In genomic region chr13:99859178-99860177, GRCh38 we compare ENCODE assay signal across 9 cellular contexts.
DNase-seq lines count a peak whose midpoint lies in the region; ATAC-seq, FAIRE-seq and TF ChIP-seq lines count a peak whose summit lies in the region.
"Had no signal": no experiment of that assay in that cellular context is flagged by ENCODE, and none has a peak within 500 bp of the region (broad histone marks: within the 10 kb centered on the region; RNA-seq: fewer than 3 reads in every experiment).

No MANE protein-coding gene starts in this region.

- in situ Hi-C loops in K562 (cut with MboI): no loop called here

- no peak for FAIRE-seq in K562 (lab: Jason Lieb, UNC)

- H4K20me1 ChIP-seq in K562 (replicated peaks; ENCODE audit: control insufficient read depth, insufficient read depth, low read length): no peaks in the 10 kb centered on the region

- no peaks in the 10 kb centered on the region for H3K9me3 ChIP-seq in K562 (replicated peaks; ENCODE audit: control insufficient read depth, insufficient read depth, low read depth, low read length)

- 6% methylated on average over 18 of the region's 18 CpGs for WGBS in K562 (ENCODE audit: insufficient coverage, low coverage, missing lambda C conversion rate)

- POLR2A ChIA-PET in K562 (lab: Yijun Ruan, JAX): no interaction called here

- no peaks in the 10 kb centered on the region for H3K36me3 ChIP-seq in K562 (ENCODE audit: control insufficient read depth, insufficient read depth, low read length)

- no peak for TF ChIP-seq CTCF in K562 (IDR thresholded peaks at IDR 0.05 in 2 of 3, conservative IDR thresholded peaks at IDR 0.05 in 1 of 3; ENCODE audit: insufficient read depth in 2 of 3, low read depth in 1 of 3, low read length in 3 of 3)

- CTCF ChIA-PET in K562 (lab: Yijun Ruan, JAX; ENCODE audit: low intra/inter-chr PET ratio): no interaction called here

- no peak for TF ChIP-seq RAD21 in K562 (CRISPR knock-in tag; conservative IDR thresholded peaks at IDR 0.05 in 1 of 2, IDR thresholded peaks at IDR 0.05 in 1 of 2)

- BruUV-seq in K562 (replicated peaks; lab: Mats Ljungman, UMichigan): no TSS peak

- peaks cover 5 to 19% of the 10 kb centered on the region in 2 experiments; a peak in 3 of 5 replicates for H3K27me3 ChIP-seq in K562 (ENCODE audit: control insufficient read depth in 2 of 2, insufficient read depth in 2 of 2, low read length in 2 of 2)

- no peak for TF ChIP-seq POLR2A in K562 (conservative IDR thresholded peaks at IDR 0.05)

- no peak overlapping the region for H2AFZ ChIP-seq in K562 (ENCODE audit: low read depth, low read length)

- H3K9me1 ChIP-seq in K562 (ENCODE audit: control insufficient read depth, insufficient read depth, low read length): no peaks in the 10 kb centered on the region

- ATAC-seq in HG03469 (IDR thresholded peaks at IDR 0.05; ENCODE audit: unreplicated experiment) (peak; percentile 94), K562 (no peak), HG02973 (IDR thresholded peaks at IDR 0.05; ENCODE audit: unreplicated experiment) (no peak)
- ATAC-seq in stimulated activated naive CD8-positive, alpha-beta T cell treated with anti-CD3 and anti-CD28 coated beads, Interleukin-15, Interleukin-2, amounts not matched to agents 100 U/mL and 50 U/mL, for 24 hours: peak; percentile 93

- no peak overlapping the region for H3K27ac ChIP-seq in K562 (ENCODE audit: extremely low read depth, low read depth, low read length)

- no peak for TF ChIP-seq EP300 in K562 (IDR thresholded peaks at IDR 0.05; ENCODE audit: low read length)

- no peak overlapping the region for H3K4me2 ChIP-seq in K562 (ENCODE audit: insufficient read depth, low read length)

- intact Hi-C loops in K562 (cut with micrococcal nuclease): no loop called here

- H3K9ac ChIP-seq in K562 (ENCODE audit: insufficient read depth in 1 of 2, low read depth in 2 of 2, low read length in 2 of 2): no peak overlapping the region

- no peak overlapping the region for H3K4me3 ChIP-seq in K562

- DNase-seq in activated CD4-positive, alpha-beta T cell treated with anti-CD3 and anti-CD28 coated beads for 24 hours (ENCODE audit: low read depth in 2 of 2): peak; percentile 33 to 62
- no peak for DNase-seq in activated CD4-positive, alpha-beta T cell treated with anti-CD3 and anti-CD28 coated beads, Interleukin-2, amount 50 U/mL, for 1 hour
- DNase-seq in K562 (ENCODE audit: extremely low read depth in 1 of 4, low spot score in 3 of 4) (no peak), NCI-H1436 treated with DMSO at 0.1 percent for 48 hours (lab: John Stamatoyannopoulos, UW) (no peak), LoVo (ENCODE audit: low spot score) (no peak)
- peak; percentile 81 for DNase-seq in stimulated activated naive CD8-positive, alpha-beta T cell treated with anti-CD3 and anti-CD28 coated beads, Interleukin-15, Interleukin-2, amounts not matched to agents 100 U/mL and 50 U/mL, for 24 hours
- DNase-seq: amniotic stem cell had no signal

- no peaks in the 10 kb centered on the region for H3K4me1 ChIP-seq in K562 (replicated peaks in 1 of 2; ENCODE audit: control insufficient read depth in 2 of 2, insufficient read depth in 2 of 2, low read length in 2 of 2)

- H3K79me2 ChIP-seq in K562 (ENCODE audit: control insufficient read depth, insufficient read depth, low read length): no peaks in the 10 kb centered on the region

TF ChIP-seq in K562, 482 proteins besides CTCF, POLR2A, EP300 and RAD21:
- no peak for TF ChIP-seq CHD1 (IDR thresholded peaks at IDR 0.05; ENCODE audit: low read length)
- peak; percentile 29; the same call in 1 of the 2 replicates for TF ChIP-seq ZNF316 (IDR thresholded peaks at IDR 0.05)
- no peak for TF ChIP-seq HEY1 (CRISPR knock-in tag; IDR thresholded peaks at IDR 0.05; ENCODE audit: borderline replicate concordance)

Comparison
In these comparisons a context has a peak if more than half of its experiments do, and no peak if none do; other contexts are left out.
1. DNase-seq: peak in activated CD4-positive, alpha-beta T cell treated with anti-CD3 and anti-CD28 coated beads for 24 hours (2 of 2) and stimulated activated naive CD8-positive, alpha-beta T cell treated with anti-CD3 and anti-CD28 coated beads, Interleukin-15, Interleukin-2, amounts not matched to agents 100 U/mL and 50 U/mL, for 24 hours (single experiment); none in activated CD4-positive, alpha-beta T cell treated with anti-CD3 and anti-CD28 coated beads, Interleukin-2, amount 50 U/mL, for 1 hour (single experiment), K562 (0 of 4), NCI-H1436 treated with DMSO at 0.1 percent for 48 hours (single experiment) and LoVo (single experiment).
2. ATAC-seq: peak in HG03469 (single experiment) and stimulated activated naive CD8-positive, alpha-beta T cell treated with anti-CD3 and anti-CD28 coated beads, Interleukin-15, Interleukin-2, amounts not matched to agents 100 U/mL and 50 U/mL, for 24 hours (single experiment); none in K562 (single experiment) and HG02973 (single experiment).